In the genomic region with DNA sequence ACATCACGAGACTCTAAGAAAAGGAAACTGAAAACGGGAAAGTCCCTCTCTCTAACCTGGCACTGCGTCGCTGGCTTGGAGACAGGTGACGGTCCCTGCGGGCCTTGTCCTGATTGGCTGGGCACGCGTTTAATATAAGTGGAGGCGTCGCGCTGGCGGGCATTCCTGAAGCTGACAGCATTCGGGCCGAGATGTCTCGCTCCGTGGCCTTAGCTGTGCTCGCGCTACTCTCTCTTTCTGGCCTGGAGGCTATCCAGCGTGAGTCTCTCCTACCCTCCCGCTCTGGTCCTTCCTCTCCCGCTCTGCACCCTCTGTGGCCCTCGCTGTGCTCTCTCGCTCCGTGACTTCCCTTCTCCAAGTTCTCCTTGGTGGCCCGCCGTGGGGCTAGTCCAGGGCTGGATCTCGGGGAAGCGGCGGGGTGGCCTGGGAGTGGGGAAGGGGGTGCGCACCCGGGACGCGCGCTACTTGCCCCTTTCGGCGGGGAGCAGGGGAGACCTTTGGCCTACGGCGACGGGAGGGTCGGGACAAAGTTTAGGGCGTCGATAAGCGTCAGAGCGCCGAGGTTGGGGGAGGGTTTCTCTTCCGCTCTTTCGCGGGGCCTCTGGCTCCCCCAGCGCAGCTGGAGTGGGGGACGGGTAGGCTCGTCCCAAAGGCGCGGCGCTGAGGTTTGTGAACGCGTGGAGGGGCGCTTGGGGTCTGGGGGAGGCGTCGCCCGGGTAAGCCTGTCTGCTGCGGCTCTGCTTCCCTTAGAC, we compare ENCODE assay signal across 8 cellular contexts. TPM values are rescaled to one million over a fixed set of nuclear protein-coding genes. Genes with fewer than 3 reads are reported as not detected.
DNase-seq lines count a peak whose midpoint lies in the region; ATAC-seq, FAIRE-seq and TF ChIP-seq lines count a peak whose summit lies in the region.

B2M (plus strand) TSS at position 162 of the 752 bp plus-strand sequence; CDS start at position 192, 30 bp downstream.

- no peaks in the 10 kb centered on the region for H3K79me1 ChIP-seq in H1 (ENCODE audit: low read depth, low read length)
- H3K79me1 ChIP-seq in mesenchymal stem cell (replicated peaks; ENCODE audit: low read length, poor library complexity, severe bottlenecking): peaks cover 12% of the 10 kb centered on the region

- peak within 1 kb of the TSS; percentile 61 to 77 (median 66) for H3K9ac ChIP-seq in H1 (replicated peaks in 1 of 4; ENCODE audit: extremely low read depth in 1 of 4, low read depth in 3 of 4, low read length in 3 of 4)
- H3K9ac ChIP-seq in mesenchymal stem cell (ENCODE audit: low read length): peak within 1 kb of the TSS; percentile 99

- FAIRE-seq in H1 (lab: Jason Lieb, UNC): peak; percentile 65

- H2BK20ac ChIP-seq in H1 (ENCODE audit: low read length): 0 out of 2 replicates have a peak within 1 kb of the TSS, but pooled peaks have one; percentile 34

- H2BK12ac ChIP-seq in H1 (ENCODE audit: low read depth, low read length): no peak within 1 kb of the TSS
- H2BK12ac ChIP-seq in mesenchymal stem cell (ENCODE audit: low read length in 2 of 2): peak within 1 kb of the TSS in 1 of 2 experiments; percentile 66

- no peak within 1 kb of the TSS for H3K56ac ChIP-seq in H1 (replicated peaks; ENCODE audit: insufficient read length, low read depth, low read length)

- H3K27ac ChIP-seq in H1 (ENCODE audit: low read depth, low read length) (peak within 1 kb of the TSS; percentile 60; the same call in 1 of the 2 replicates), mesenchymal stem cell (ENCODE audit: low read length, poor library complexity, severe bottlenecking) (peak within 1 kb of the TSS; percentile 87)

- H2BK15ac ChIP-seq in H1 (ENCODE audit: low read length) (no peak within 1 kb of the TSS), mesenchymal stem cell (ENCODE audit: low read depth, poor library complexity, severe bottlenecking) (peak within 1 kb of the TSS; percentile 70)

- H3K27me3 ChIP-seq in H1 (replicated peaks in 1 of 4; ENCODE audit: control insufficient read depth in 3 of 4, extremely low read depth in 1 of 4, insufficient read depth in 3 of 4, low read length in 3 of 4) (peaks cover 0 to 10% (median 8%) of the 10 kb centered on the region in 4 experiments; a peak in 5 of 7 replicates), mesenchymal stem cell (ENCODE audit: control insufficient read depth in 1 of 2, insufficient read depth in 1 of 2, low read length in 2 of 2) (no peaks in the 10 kb centered on the region)

- TF ChIP-seq RAD21 in H1 (IDR thresholded peaks at IDR 0.05 in 1 of 2, conservative IDR thresholded peaks at IDR 0.05 in 1 of 2; ENCODE audit: low read depth in 2 of 2, low read length in 2 of 2): no peak

- H2AK5ac ChIP-seq in H1 (ENCODE audit: low read depth, low read length): no peak within 1 kb of the TSS
- H2AK5ac ChIP-seq in mesenchymal stem cell (ENCODE audit: low read length, severe bottlenecking): no peak within 1 kb of the TSS

- ATAC-seq in GM21360 (IDR thresholded peaks at IDR 0.05; ENCODE audit: unreplicated experiment): peak; percentile 76

- no peak for TF ChIP-seq CTCF in H1 (IDR thresholded peaks at IDR 0.05; ENCODE audit: control extremely low read depth in 1 of 3, insufficient read depth in 1 of 3, low read depth in 1 of 3, low read length in 3 of 3)

- no peak within 1 kb of the TSS for H3K14ac ChIP-seq in H1 (ENCODE audit: insufficient read length)
- peak within 1 kb of the TSS in 1 of 2 experiments; percentile 98 for H3K14ac ChIP-seq in mesenchymal stem cell (ENCODE audit: low read length in 2 of 2)

- H2BK5ac ChIP-seq in H1 (ENCODE audit: low read depth, low read length): no peak within 1 kb of the TSS
- H2BK5ac ChIP-seq in mesenchymal stem cell (ENCODE audit: low read depth, low read length, poor library complexity, severe bottlenecking): peak within 1 kb of the TSS; percentile 71

- WGBS in H1 (ENCODE audit: extremely low coverage in 1 of 2, insufficient coverage in 1 of 2, insufficient read length in 1 of 2, insufficient replicate concordance in 2 of 2, low coverage in 1 of 2, low lambda C conversion rate in 2 of 2, missing lambda C conversion rate in 1 of 2), 2 experiments: 3% methylated on average over 57 of the region's 61 CpGs; no CpG with 5 or more reads in 1 of the 2 experiments
- under 1% methylated on average over 52 of the region's 61 CpGs for WGBS in mesenchymal stem cell

- H2BK120ac ChIP-seq in H1 (replicated peaks; ENCODE audit: low read depth, low read length) (no peak within 1 kb of the TSS), mesenchymal stem cell (ENCODE audit: low read depth, low read length) (peak within 1 kb of the TSS; percentile 71)

- H2AFZ ChIP-seq in H1 (ENCODE audit: low read length) (peak within 1 kb of the TSS; percentile 78), mesenchymal stem cell (ENCODE audit: low read depth, low read length) (peak within 1 kb of the TSS; percentile 78)

- peaks cover 4% of the 10 kb centered on the region for H3K23me2 ChIP-seq in H1 (ENCODE audit: low read depth, low read length)

- H4K91ac ChIP-seq in H1 (replicated peaks; ENCODE audit: insufficient read length, low read length) (no peak within 1 kb of the TSS), mesenchymal stem cell (ENCODE audit: low read length) (peak within 1 kb of the TSS; percentile 94)

- H3K9me3 ChIP-seq in H1 (ENCODE audit: insufficient read depth in 2 of 2, low read depth in 1 of 2, low read length in 1 of 2): no peaks in the 10 kb centered on the region
- H3K9me3 ChIP-seq in mesenchymal stem cell (ENCODE audit: control insufficient read depth, low read length): no peaks in the 10 kb centered on the region

- H3K79me2 ChIP-seq in H1 (ENCODE audit: control insufficient read depth in 1 of 2, insufficient read depth in 2 of 2, low read length in 2 of 2): peaks cover 0 to 9% of the 10 kb centered on the region in 2 experiments; a peak in 2 of 4 replicates

- CTCF ChIA-PET in H1 (lab: Charles Lee; ENCODE audit: partially characterized antibody): interaction anchor here (0.6 to 6.6 kb wide), 8 partner anchors 11 to 93 kb away, joined by 3 to 61 read pairs (median 4); partner anchors contain the start of genes SPG11 and TRIM69

- H3K4me1 ChIP-seq in H1 (replicated peaks in 1 of 4; ENCODE audit: control insufficient read depth in 3 of 4, insufficient read depth in 4 of 4, low read length in 3 of 4): 0 out of 7 replicates have a peak, but pooled peaks cover 0 to 3% (median 0%) of the 10 kb centered on the region in 4 experiments
- H3K4me1 ChIP-seq in mesenchymal stem cell (ENCODE audit: control insufficient read depth, insufficient read depth, low read depth, low read length): peaks cover 3% of the 10 kb centered on the region

- no peak within 1 kb of the TSS for H3K23ac ChIP-seq in H1 (ENCODE audit: insufficient read length)
- peak within 1 kb of the TSS in 1 of 2 experiments; percentile 90 for H3K23ac ChIP-seq in mesenchymal stem cell (ENCODE audit: low read length in 2 of 2)

- H4K20me1 ChIP-seq in H1 (replicated peaks in 1 of 2; ENCODE audit: control insufficient read depth in 1 of 2, insufficient read depth in 2 of 2, low read length in 2 of 2): no peaks in the 10 kb centered on the region

- H4K8ac ChIP-seq in H1 (ENCODE audit: extremely low read depth, insufficient read depth, low read length): peak within 1 kb of the TSS; percentile 22; the same call in 1 of the 2 replicates
- peak within 1 kb of the TSS; percentile 92 for H4K8ac ChIP-seq in mesenchymal stem cell (ENCODE audit: low read length)

- H3K4me3 ChIP-seq in H1 (ENCODE audit: extremely low read depth in 1 of 4, insufficient read depth in 2 of 4, low read depth in 3 of 4, low read length in 4 of 4) (peak within 1 kb of the TSS; percentile 79 to 95 (median 88)), mesenchymal stem cell (ENCODE audit: insufficient read depth in 1 of 2, low read depth in 1 of 2, low read length in 2 of 2) (peak within 1 kb of the TSS; percentile 79 to 86)

- H3K36me3 ChIP-seq in H1 (ENCODE audit: control insufficient read depth in 2 of 4, insufficient read depth in 4 of 4, low read length in 3 of 4): peaks cover 2 to 12% (median 7%) of the 10 kb centered on the region in 4 experiments; a peak in 5 of 8 replicates
- H3K36me3 ChIP-seq in mesenchymal stem cell (ENCODE audit: control insufficient read depth in 1 of 2, insufficient read depth in 2 of 2, low read depth in 1 of 2, low read length in 2 of 2): peaks cover 7 to 30% of the 10 kb centered on the region in 2 experiments

- H3K18ac ChIP-seq in H1 (ENCODE audit: extremely low read depth, low read length) (peak within 1 kb of the TSS; percentile 80; the same call in 1 of the 2 replicates), mesenchymal stem cell (ENCODE audit: low read depth in 1 of 2, low read length in 2 of 2) (peak within 1 kb of the TSS; percentile 85 to 98)

- H3K4ac ChIP-seq in H1 (replicated peaks; ENCODE audit: insufficient read length, low read depth, low read length): no peak within 1 kb of the TSS
- peak within 1 kb of the TSS; percentile 62 to 85 for H3K4ac ChIP-seq in mesenchymal stem cell (ENCODE audit: low read depth in 1 of 2, low read length in 2 of 2)

- TF ChIP-seq EP300 in H1 (IDR thresholded peaks at IDR 0.05; ENCODE audit: borderline replicate concordance in 1 of 2, low read depth in 2 of 2, low read length in 2 of 2): no peak

- H3K4me2 ChIP-seq in H1 (ENCODE audit: insufficient read depth in 1 of 2, low read depth in 2 of 2, low read length in 2 of 2) (peak within 1 kb of the TSS; percentile 90 to 94), mesenchymal stem cell (ENCODE audit: low read length, poor library complexity, severe bottlenecking) (peak within 1 kb of the TSS; percentile 87)

- POLR2A ChIA-PET in H1 (lab: Charles Lee; ENCODE audit: partially characterized antibody): interaction anchor here (0.6 to 4.2 kb wide), 19 partner anchors 8 to 323 kb away, joined by 3 to 64 read pairs (median 3); partner anchors contain the start of genes SPG11 and TRIM69

- peak; percentile 93 to 97 for TF ChIP-seq POLR2A in H1 (IDR thresholded peaks at IDR 0.05; ENCODE audit: control extremely low read depth in 1 of 2, low read depth in 2 of 2, low read length in 2 of 2)

- no peak within 1 kb of the TSS for H4K5ac ChIP-seq in H1 (ENCODE audit: insufficient read length, low read depth, low read length)

- DNase-seq in COLO668 (lab: John Stamatoyannopoulos, UW; ENCODE audit: unreplicated experiment) (peak; percentile 92), HT1080 (ENCODE audit: low read depth) (peak; percentile 95), NOMO-1 treated with DMSO at 0.1 percent for 48 hours (lab: John Stamatoyannopoulos, UW; ENCODE audit: unreplicated experiment) (peak; percentile 96), H1 (ENCODE audit: low read depth in 1 of 2, low spot score in 2 of 2) (peak; percentile 83 to 96), mesenchymal stem cell (peak; percentile 98)
- peak; percentile 88 to 93 for DNase-seq in activated CD8-positive, alpha-beta memory T cell treated with anti-CD3 and anti-CD28 coated beads for 4 hours (ENCODE audit: low read depth in 2 of 2)
- DNase-seq in stimulated activated CD8-positive, alpha-beta memory T cell treated with anti-CD3 and anti-CD28 coated beads, Interleukin-12 subunit alpha, Interleukin-12 subunit beta, amount 100 ng/mL, for 4 hours (ENCODE audit: low read depth): peak; percentile 89

RNA-seq across cellular contexts. Expression of gene B2M, which starts in this region (rescaled TPM):
- 746 and 855 TPM in 2 replicates for total RNA-seq in HT1080 (2014; rRNA removed; shearing (Covaris generic))
- polyA plus RNA-seq in HT1080 (2015; cell fraction: cytosol; rRNA removed): 1,336 and 1,712 TPM in 2 replicates
- 1,131 and 1,321 TPM in 2 replicates for polyA plus RNA-seq in HT1080 (2015; cell fraction: nucleus; rRNA removed)
- total RNA-seq in H1 (2021; fragmentation: NEBNext Ultra II Directional; extraction: Animal tissue kit (Norgen Biotek cat#: 25700)): 71.2 and 78.9 TPM in 2 replicates
- 380 and 907 TPM in 2 replicates for polyA plus RNA-seq in H1 (2011; rRNA removed)
- polyA plus RNA-seq in H1 (2011; cell fraction: cytosol; rRNA removed): 423 TPM
- 24.2 TPM for polyA plus RNA-seq in H1 (2011; cell fraction: nucleus; rRNA removed)
- polyA plus RNA-seq in H1 (2012, experiment 1 of 2): 141 to 188 TPM (median 152 TPM) in 4 replicates
- polyA plus RNA-seq in H1 (2012, experiment 2 of 2): 85.5 TPM
- polyA plus RNA-seq in H1 (2013, experiment 1 of 2): 100 TPM
- 143 TPM for polyA plus RNA-seq in H1 (2013, experiment 2 of 2)
- 62.5 and 99.2 TPM in 2 replicates for polyA minus RNA-seq in H1 (2011; rRNA and poly(A)+ RNA removed)
- 112 TPM for polyA minus RNA-seq in H1 (2011; cell fraction: cytosol; rRNA and poly(A)+ RNA removed)
- polyA minus RNA-seq in H1 (2011; cell fraction: nucleus; rRNA and poly(A)+ RNA removed): 132 TPM
- polyA plus RNA-seq in mesenchymal stem cell (2013, experiment 1 of 2): 2,564 TPM
- polyA plus RNA-seq in mesenchymal stem cell (2013, experiment 2 of 2): 2,876 TPM

Comparison
In these comparisons a context has a peak if more than half of its experiments do, and no peak if none do; other contexts are left out.
1. Peak in every context shown above with its lines: DNase-seq, ATAC-seq, H3K4me3 ChIP-seq and H3K27ac ChIP-seq.